8 cellular contexts compared by ENCODE assay signal in the genomic region with DNA sequence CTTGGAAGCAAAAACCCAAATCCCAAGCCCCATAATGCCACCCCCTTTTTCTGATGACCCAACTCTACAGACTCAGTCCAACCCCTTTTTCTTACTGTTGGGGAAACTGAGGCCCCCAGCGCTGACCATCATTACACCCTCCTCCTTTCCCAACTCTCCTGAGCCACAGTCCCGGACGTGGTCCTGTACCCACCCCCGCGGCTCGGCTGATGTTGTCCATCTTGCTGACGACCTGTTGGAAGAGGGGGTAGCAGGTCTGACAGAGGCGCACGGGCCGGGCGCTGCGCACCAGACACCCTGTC. TPM values are rescaled to one million over a fixed set of nuclear protein-coding genes. Genes with fewer than 3 reads are reported as not detected.
DNase-seq lines count a peak whose midpoint lies in the region; ATAC-seq and TF ChIP-seq lines count a peak whose summit lies in the region.

No MANE protein-coding gene starts in this region.

- H3K9me3 ChIP-seq in ascending aorta (no peaks in the 10 kb centered on the region), suprapubic skin (no peaks in the 10 kb centered on the region)

- no peaks in the 10 kb centered on the region for H3K36me3 ChIP-seq in ascending aorta
- H3K36me3 ChIP-seq in kidney epithelial cell (ENCODE audit: control insufficient read depth, insufficient read depth, low read length) = no peaks in the 10 kb centered on the region
- H3K36me3 ChIP-seq in suprapubic skin = no peaks in the 10 kb centered on the region

- no peaks in the 10 kb centered on the region for H3K9me3 Mint-ChIP-seq in activated T-cell treated with anti-CD3 and anti-CD28 coated beads, Interleukin-2, amount 50 U/mL, for 4 hours

- H3K4me1 ChIP-seq in ascending aorta (peaks cover 3 to 10% of the 10 kb centered on the region in 2 donors), suprapubic skin (peaks cover 24% of the 10 kb centered on the region)

- peak overlapping the region; percentile 86 for H3K4me3 Mint-ChIP-seq in activated T-cell treated with anti-CD3 and anti-CD28 coated beads, Interleukin-2, amount 50 U/mL, for 4 hours

- TF ChIP-seq POLR2A in suprapubic skin (IDR thresholded peaks at IDR 0.05) = no peak

- TF ChIP-seq EP300 in suprapubic skin (IDR thresholded peaks at IDR 0.05) = no peak

- H3K27me3 Mint-ChIP-seq in activated T-cell treated with anti-CD3 and anti-CD28 coated beads, Interleukin-2, amount 50 U/mL, for 4 hours (ENCODE audit: low read depth) = no peaks in the 10 kb centered on the region

- H3K27me3 ChIP-seq in ascending aorta (no peaks in the 10 kb centered on the region), kidney epithelial cell (ENCODE audit: control insufficient read depth, insufficient read depth, low read length) (no peaks in the 10 kb centered on the region), suprapubic skin (no peaks in the 10 kb centered on the region)

- TF ChIP-seq CTCF in ascending aorta (IDR thresholded peaks at IDR 0.05) (no peak), kidney epithelial cell (IDR thresholded peaks at IDR 0.05; ENCODE audit: insufficient read depth, low read length, poor library complexity, severe bottlenecking) (no peak), suprapubic skin (IDR thresholded peaks at IDR 0.05) (no peak)

- peaks cover 20% of the 10 kb centered on the region for H3K4me1 Mint-ChIP-seq in activated T-cell treated with anti-CD3 and anti-CD28 coated beads, Interleukin-2, amount 50 U/mL, for 4 hours (ENCODE audit: low read depth)

- no peaks in the 10 kb centered on the region for H3K36me3 Mint-ChIP-seq in activated T-cell treated with anti-CD3 and anti-CD28 coated beads, Interleukin-2, amount 50 U/mL, for 4 hours (ENCODE audit: insufficient read depth)

- H3K4me3 ChIP-seq in ascending aorta (peak overlapping the region; percentile 87 to 89), kidney epithelial cell (ENCODE audit: low read depth, low read length) (peak overlapping the region; percentile 72), suprapubic skin (peak overlapping the region; percentile 92)

- H3K27ac ChIP-seq in ascending aorta = peak overlapping the region; percentile 73 to 78
- H3K27ac ChIP-seq in suprapubic skin = peak overlapping the region; percentile 75

- no peak for DNase-seq in activated T-cell treated with anti-CD3 and anti-CD28 coated beads, Interleukin-2, amount 50 U/mL, for 4 hours
- no peak for DNase-seq in activated T-cell treated with anti-CD3 and anti-CD28 coated beads, Interleukin-2, amount 50 U/mL, for 48 hours
- DNase-seq in ascending aorta (ENCODE audit: low spot score in 2 of 2) (peak in 1 of 2 donors; percentile 71), kidney epithelial cell (ENCODE audit: low read depth) (no peak), suprapubic skin (ENCODE audit: low spot score in 2 of 2) (peak in 1 of 2 donors; percentile 81), NCI-H2029 (lab: John Stamatoyannopoulos, UW) (no peak), NCI-H1105 (lab: John Stamatoyannopoulos, UW) (no peak)

- WGBS in suprapubic skin = under 1% methylated on average over 12 of the region's 12 CpGs

- peak; percentile 41 to 47 for ATAC-seq in activated T-cell treated with anti-CD3 and anti-CD28 coated beads, Interleukin-2, amount 50 U/mL, for 4 hours
- peak; percentile 41 for ATAC-seq in HG03439 (IDR thresholded peaks at IDR 0.05; ENCODE audit: unreplicated experiment)

- intact Hi-C loops in ascending aorta (cut with DNase I) = loop anchor here (1.0 to 10.0 kb wide), 6 partner anchors 116 to 1621 kb away; partner anchors contain the start of genes AFG1L, AK9, CD164 and FIG4

RNA-seq across cellular contexts. Expression of gene OSTM1, which starts 0.5 kb away (rescaled TPM):
- 10 to 100 TPM; 30.0 to 40.7 (median 31.4) TPM for total RNA-seq in activated T-cell treated with anti-CD3 and anti-CD28 coated beads, Interleukin-2, amount 50 U/mL, for 4 hours
- total RNA-seq in ascending aorta (78.7 TPM), kidney epithelial cell (30.0 and 77.3 TPM in 2 replicates), suprapubic skin (10 to 100 TPM; 26.9 to 44.5 (median 38.2) TPM)
